10 cellular contexts compared by ENCODE assay signal in the genomic region with DNA sequence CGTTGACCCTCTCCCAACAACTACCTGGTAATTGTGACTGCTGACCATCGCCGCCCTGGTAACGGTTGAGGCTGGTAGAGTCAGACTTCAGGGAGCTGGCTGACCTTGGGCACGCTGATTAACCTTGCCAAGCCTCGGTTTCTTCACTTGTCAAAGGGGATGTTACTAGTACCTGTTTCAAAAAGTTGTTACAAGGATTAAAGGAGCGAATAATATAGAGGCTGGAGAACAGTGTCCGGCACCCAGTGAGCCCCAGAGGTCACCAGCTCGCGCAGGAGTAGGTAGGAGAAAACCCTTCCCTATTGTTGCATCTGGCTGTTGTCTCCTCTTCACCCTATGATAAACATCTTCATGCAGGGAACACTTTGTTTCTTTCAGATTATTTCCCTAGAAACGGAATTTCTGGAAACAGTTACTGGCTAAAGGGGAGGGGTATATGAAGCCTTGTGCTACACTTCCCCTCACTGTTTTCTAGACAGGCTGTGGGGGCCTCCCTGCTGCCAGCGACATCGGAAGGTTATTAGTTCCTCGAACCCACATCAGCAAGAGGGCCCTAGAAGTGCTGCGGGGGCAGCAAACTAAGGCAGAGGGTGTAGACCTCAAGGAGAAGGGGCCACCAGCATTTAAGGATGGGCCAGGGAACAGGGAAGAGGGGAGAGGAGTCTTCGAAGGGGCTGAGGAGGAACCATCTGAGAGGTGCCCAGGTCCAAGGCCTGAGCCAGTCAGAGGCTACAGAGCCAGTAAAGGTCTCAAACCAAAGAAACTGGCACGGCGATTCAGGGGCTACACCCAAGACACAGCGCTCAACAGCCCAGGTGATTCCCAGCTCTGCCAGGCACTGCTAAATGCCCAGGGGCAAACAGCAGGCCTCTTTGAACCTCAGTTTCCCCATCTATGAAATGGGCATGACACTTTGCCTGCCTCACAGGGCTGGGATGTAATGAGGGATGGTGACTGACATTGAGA. TPM values are rescaled to one million over a fixed set of nuclear protein-coding genes. Genes with fewer than 3 reads are reported as not detected.
A peak's percentile ranks its signal among the peaks of the same experiment; 100 is the strongest.
DNase-seq lines count a peak whose midpoint lies in the region; ATAC-seq and TF ChIP-seq lines count a peak whose summit lies in the region.
"Had no signal": no experiment of that assay in that cellular context is flagged by ENCODE, and none has a peak within 500 bp of the region (broad histone marks: within the 10 kb centered on the region; RNA-seq: fewer than 3 reads in every experiment).

No MANE protein-coding gene starts in this region.

- no peaks in the 10 kb centered on the region for H3K36me3 ChIP-seq in CD8-positive, alpha-beta memory T cell (ENCODE audit: insufficient read depth, low read length)
- H3K36me3 ChIP-seq: gastroesophageal sphincter had no signal

- no peak for TF ChIP-seq CTCF in foreskin keratinocyte (conservative IDR thresholded peaks at IDR 0.05)

- no peaks in the 10 kb centered on the region for H3K9me3 ChIP-seq in CD8-positive, alpha-beta memory T cell (ENCODE audit: low read length)
- H3K9me3 ChIP-seq: gastroesophageal sphincter had no signal

- intact Hi-C loops in cardiac septum (cut with DNase I) (no loop called here), sciatic nerve (cut with DNase I) (no loop called here)

- H3K36me3 Mint-ChIP-seq in CD8-positive, alpha-beta memory T cell = no peaks in the 10 kb centered on the region
- H3K36me3 Mint-ChIP-seq in T-cell = peaks cover 12% of the 10 kb centered on the region

- peak overlapping the region in 1 of 7 donors; percentile 49 for H3K4me3 Mint-ChIP-seq in CD8-positive, alpha-beta memory T cell
- peak overlapping the region in 1 of 3 donors; percentile 15 for H3K4me3 Mint-ChIP-seq in T-cell

- peaks cover 13 to 25% (median 20%) of the 10 kb centered on the region in 3 donors for H3K4me1 Mint-ChIP-seq in CD8-positive, alpha-beta memory T cell
- peaks cover 41 to 62% (median 42%) of the 10 kb centered on the region in 3 donors for H3K4me1 Mint-ChIP-seq in T-cell

- no peaks in the 10 kb centered on the region for H3K9me3 Mint-ChIP-seq in CD8-positive, alpha-beta memory T cell
- no peaks in the 10 kb centered on the region for H3K9me3 Mint-ChIP-seq in T-cell

- CTCF ChIA-PET in CD8-positive, alpha-beta memory T cell (lab: Charles Lee) = interaction anchor here (3.6 kb wide), 1 partner anchor 161 kb away, joined by 24 read pairs; no protein-coding TSS in a partner anchor
- CTCF ChIA-PET in T-cell (lab: Charles Lee) = interaction anchor here (2.5 to 3.3 kb wide), 2 partner anchors 161 kb away, joined by 6 to 23 read pairs; no protein-coding TSS in a partner anchor

- no peak for DNase-seq in CD8-positive, alpha-beta memory T cell
- no peak for DNase-seq in T-cell
- peak; percentile 57 for DNase-seq in cardiac septum (ENCODE audit: low spot score)
- no peak for DNase-seq in sciatic nerve (ENCODE audit: low spot score)
- no peak for DNase-seq in hypothalamus (lab: John Stamatoyannopoulos, UW)
- DNase-seq in foreskin keratinocyte = no peak
- DNase-seq: NCI-H2107 had no signal

- H3K4me3 ChIP-seq in CD8-positive, alpha-beta memory T cell (ENCODE audit: low read length) = no peak overlapping the region
- H3K4me3 ChIP-seq: gastroesophageal sphincter had no signal

- H3K27me3 Mint-ChIP-seq in CD8-positive, alpha-beta memory T cell = peaks cover 4 to 5% of the 10 kb centered on the region in 2 donors
- no peaks in the 10 kb centered on the region for H3K27me3 Mint-ChIP-seq in T-cell

- H3K27me3 ChIP-seq in CD8-positive, alpha-beta memory T cell (ENCODE audit: insufficient read depth, low read length, poor library complexity, severe bottlenecking) = no peaks in the 10 kb centered on the region
- no peaks in the 10 kb centered on the region for H3K27me3 ChIP-seq in foreskin keratinocyte

- POLR2A ChIA-PET in CD8-positive, alpha-beta memory T cell (lab: Charles Lee) = no interaction called here
- POLR2A ChIA-PET in T-cell (lab: Charles Lee) = no interaction called here

- H3K4me1 ChIP-seq in CD8-positive, alpha-beta memory T cell (ENCODE audit: insufficient read depth, low read length) = peaks cover 23% of the 10 kb centered on the region
- no peaks in the 10 kb centered on the region for H3K4me1 ChIP-seq in foreskin keratinocyte
- H3K4me1 ChIP-seq: gastroesophageal sphincter had no signal

- peak overlapping the region in 5 of 8 donors; percentile 45 to 81 (median 47) for H3K27ac Mint-ChIP-seq in CD8-positive, alpha-beta memory T cell
- peak overlapping the region; percentile 88 to 92 for H3K27ac Mint-ChIP-seq in T-cell

- no peak for ATAC-seq in T-cell (replicated peaks in 1 of 4)
- ATAC-seq in sciatic nerve = peak; percentile 45
- ATAC-seq in HG03159 (IDR thresholded peaks at IDR 0.05; ENCODE audit: unreplicated experiment) = no peak
- no peak for ATAC-seq in foreskin keratinocyte

- H3K27ac ChIP-seq in CD8-positive, alpha-beta memory T cell (ENCODE audit: low read depth, low read length) = no peak overlapping the region
- H3K27ac ChIP-seq in foreskin keratinocyte = no peak overlapping the region
- H3K27ac ChIP-seq: KMS-11 had no signal

RNA-seq across cellular contexts. Expression of gene HRH2, which starts 37.6 kb away (rescaled TPM):
- total RNA-seq in CD8-positive, alpha-beta memory T cell = 10 to 100 TPM; 28.9 to 29.6 TPM
- polyA plus RNA-seq in CD8-positive, alpha-beta memory T cell = 1.3 TPM
- total RNA-seq in T-cell (10 to 100 TPM in 1 of 5 donors, 1 to 10 TPM in 4; 2.9 to 14.4 (median 5.5) TPM), cardiac septum (60.1 TPM), sciatic nerve (4.3 TPM), foreskin keratinocyte (not detected in 2 replicates)
- polyA plus RNA-seq in foreskin keratinocyte = not detected in 2 replicates
